In genomic region chr2:109378682-109379081, GRCh38 we compare ENCODE assay signal across 19 cellular contexts.
DNase-seq lines count a peak whose midpoint lies in the region; ATAC-seq and TF ChIP-seq lines count a peak whose summit lies in the region.
"Had no signal": no experiment of that assay in that cellular context is flagged by ENCODE, and none has a peak within 500 bp of the region (broad histone marks: within the 10 kb centered on the region; RNA-seq: fewer than 3 reads in every experiment).

No MANE protein-coding gene starts in this region.

- no peak overlapping the region for H3K18ac ChIP-seq in IMR-90 (ENCODE audit: low read depth, low read length)

- no peak overlapping the region for H4K91ac ChIP-seq in IMR-90 (ENCODE audit: insufficient read depth, low read depth, low read length)

- H2BK15ac ChIP-seq in IMR-90 (ENCODE audit: low read depth, low read length) = no peak overlapping the region

- H3K27ac ChIP-seq in IMR-90 (ENCODE audit: insufficient read depth, low read length) = no peak overlapping the region
- H3K27ac ChIP-seq: BLaER1 treated with 17β-estradiol and CSF1 and Interleukin-3, amounts not matched to agents 10 nM and 100 nM; right lobe of liver had no signal

- no peak overlapping the region for H2AFZ ChIP-seq in IMR-90 (replicated peaks; ENCODE audit: low read length, poor library complexity)

- H3K4me3 ChIP-seq in H7 (ENCODE audit: insufficient read depth, low read depth, low read length) (no peak overlapping the region), IMR-90 (ENCODE audit: insufficient read depth, low read depth, low read length) (no peak overlapping the region)
- H3K4me3 ChIP-seq: BLaER1 treated with 17β-estradiol and CSF1 and Interleukin-3, amounts not matched to agents 10 nM and 100 nM; right lobe of liver had no signal

- peaks cover 85% of the 10 kb centered on the region for H4K20me1 ChIP-seq in IMR-90 (ENCODE audit: insufficient read depth, low read length)

- POLR2A ChIA-PET in IMR-90 (lab: Charles Lee; ENCODE audit: unreplicated experiment) = no interaction called here

- no peak overlapping the region for H3K9ac ChIP-seq in IMR-90 (ENCODE audit: low read depth, low read length)
- H3K9ac ChIP-seq: BLaER1 treated with 17β-estradiol and CSF1 and Interleukin-3, amounts not matched to agents 10 nM and 100 nM had no signal

- CTCF ChIA-PET in IMR-90 (lab: Yijun Ruan, JAX) = no interaction called here

- H2BK120ac ChIP-seq in IMR-90 (ENCODE audit: low read depth, low read length) = no peak overlapping the region

- H3K4me1 ChIP-seq in IMR-90 (ENCODE audit: control insufficient read depth, insufficient read depth, low read length) = peaks cover 26% of the 10 kb centered on the region
- H3K4me1 ChIP-seq: right lobe of liver had no signal

- H2BK20ac ChIP-seq in IMR-90 (ENCODE audit: low read depth, low read length) = no peak overlapping the region

- in situ Hi-C loops in IMR-90 (cut with MboI; ENCODE audit: low sequenced_read_pairs) = no loop called here

- H2BK5ac ChIP-seq in IMR-90 (ENCODE audit: low read depth, low read length, poor library complexity, severe bottlenecking) = no peak overlapping the region

- H3K27me3 ChIP-seq in H7 (ENCODE audit: control insufficient read depth, insufficient read depth, low read length) = no peaks in the 10 kb centered on the region; the same call in 1 of the 2 replicates
- H3K27me3 ChIP-seq in IMR-90 (ENCODE audit: control insufficient read depth, insufficient read depth, low read length) = no peaks in the 10 kb centered on the region
- H3K27me3 ChIP-seq: BLaER1 treated with 17β-estradiol and CSF1 and Interleukin-3, amounts not matched to agents 10 nM and 100 nM; right lobe of liver had no signal

- dilution Hi-C loops in IMR-90 (cut with HindIII; ENCODE audit: low sequenced_read_pairs, unreplicated experiment) = no loop called here

- no peaks in the 10 kb centered on the region for H3K9me3 ChIP-seq in IMR-90 (ENCODE audit: control insufficient read depth, insufficient read depth, low read length)
- H3K9me3 ChIP-seq: BLaER1 treated with 17β-estradiol and CSF1 and Interleukin-3, amounts not matched to agents 10 nM and 100 nM; right lobe of liver had no signal

- H2AK5ac ChIP-seq in IMR-90 (ENCODE audit: low read depth, low read length) = no peak overlapping the region

- TF ChIP-seq CTCF in IMR-90 (conservative IDR thresholded peaks at IDR 0.05; ENCODE audit: low read depth, low read length) = no peak

- no peak overlapping the region for H3K56ac ChIP-seq in IMR-90 (ENCODE audit: extremely low read depth, insufficient read depth, low read length)

- TF ChIP-seq RAD21 in IMR-90 (IDR thresholded peaks at IDR 0.05; ENCODE audit: low read length) = no peak

- no peak overlapping the region for H3K4ac ChIP-seq in IMR-90 (ENCODE audit: low read depth, low read length)

- peaks cover 64% of the 10 kb centered on the region for H3K9me1 ChIP-seq in IMR-90 (ENCODE audit: insufficient read depth, low read length)

- no peak overlapping the region for H4K8ac ChIP-seq in IMR-90 (ENCODE audit: low read depth in 2 of 2, low read length in 2 of 2)

- peak; percentile 17 for DNase-seq in H7
- DNase-seq in IMR-90 = peak; percentile 30
- DNase-seq in ecto neural progenitor cell (ENCODE audit: low spot score) = peak; percentile 28
- peak; percentile 35 for DNase-seq in sciatic nerve (ENCODE audit: low spot score)
- no peak for DNase-seq in NCI-H226
- DNase-seq in NCI-H2171 (lab: John Stamatoyannopoulos, UW) = no peak
- no peak for DNase-seq in NCI-H2227 (lab: John Stamatoyannopoulos, UW; ENCODE audit: unreplicated experiment)
- DNase-seq: activated CD4-positive, alpha-beta T cell treated with anti-CD3 and anti-CD28 coated beads, Interleukin-2, amount 10 ng/mL, durations not matched to agents 7 days and 5 days; amniotic stem cell; cerebellar nuclear complex; DMS153; immature natural killer cell; NCI-H1436 treated with DMSO at 0.1 percent for 48 hours; NCI-H2081 treated with DMSO at 0.1 percent for 48 hours; SHP77 treated with DMSO at 0.1 percent for 48 hours; stimulated activated CD4-positive, alpha-beta T cell treated with anti-CD3 and anti-CD28 coated beads, Interleukin-4, amount 100 ng/mL, for 24 hours; SW 1271 had no signal

- no TSS peak for BruUV-seq in IMR-90 (replicated peaks; lab: Mats Ljungman, UMichigan)

- ATAC-seq in IMR-90 (ENCODE audit: low read depth) = peak; percentile 47; the same call in 1 of the 2 replicates
- no peak for ATAC-seq in sciatic nerve
- ATAC-seq: right lobe of liver had no signal

- intact Hi-C loops in IMR-90 (cut with micrococcal nuclease) = loop anchor here (5.0 kb wide), 1 partner anchor 251 kb away; the partner anchor contains the start of gene SH3RF3
- intact Hi-C loops in sciatic nerve (cut with DNase I) = no loop called here

- H3K4me2 ChIP-seq in IMR-90 (ENCODE audit: low read depth, low read length) = no peak overlapping the region
- H3K4me2 ChIP-seq: BLaER1 treated with 17β-estradiol and CSF1 and Interleukin-3, amounts not matched to agents 10 nM and 100 nM had no signal

- TF ChIP-seq POLR2A in IMR-90 (IDR thresholded peaks at IDR 0.05; ENCODE audit: low read depth, low read length) = no peak

- no peak overlapping the region for H3K23ac ChIP-seq in IMR-90 (ENCODE audit: low read depth, low read length)

- H2AK9ac ChIP-seq in IMR-90 (replicated peaks; ENCODE audit: low read depth, low read length, poor library complexity) = no peak overlapping the region

- no peak overlapping the region for H4K5ac ChIP-seq in IMR-90 (ENCODE audit: low read depth, low read length)

- H3K36me3 ChIP-seq in H7 (replicated peaks; ENCODE audit: control insufficient read depth, insufficient read depth, low read length) (no peaks in the 10 kb centered on the region), IMR-90 (ENCODE audit: control insufficient read depth, insufficient read depth, low read length) (peaks cover 18% of the 10 kb centered on the region)
- H3K36me3 ChIP-seq: right lobe of liver had no signal

- peaks cover 26 to 95% of the 10 kb centered on the region in 2 experiments for H3K79me1 ChIP-seq in IMR-90 (ENCODE audit: low read depth in 1 of 2, low read length in 2 of 2)

- no peak overlapping the region for H3K14ac ChIP-seq in IMR-90 (replicated peaks; ENCODE audit: low read depth, low read length)

TF ChIP-seq in IMR-90, 13 proteins besides CTCF, POLR2A, EP300 and RAD21:
- no peak for TF ChIP-seq MAFK (IDR thresholded peaks at IDR 0.05; ENCODE audit: low read depth, low read length)
- no peak for TF ChIP-seq BHLHE40 (IDR thresholded peaks at IDR 0.05; ENCODE audit: low read depth, low read length)
- TF ChIP-seq NFE2L2 (IDR thresholded peaks at IDR 0.05; ENCODE audit: low read depth, low read length) = no peak
- no peak for TF ChIP-seq SMC3 (IDR thresholded peaks at IDR 0.05; ENCODE audit: low read depth, low read length)
- TF ChIP-seq MAZ (IDR thresholded peaks at IDR 0.05; ENCODE audit: borderline replicate concordance, low read depth, low read length) = no peak

Comparison
In these comparisons a context has a peak if more than half of its experiments do, and no peak if none do; other contexts are left out.
1. DNase-seq: peak in H7 (single experiment), IMR-90 (single experiment), ecto neural progenitor cell (single experiment) and sciatic nerve (single experiment); none in NCI-H226 (single experiment), NCI-H2171 (single experiment) and NCI-H2227 (single experiment).